16 cellular contexts compared by ENCODE assay signal in the genomic region with DNA sequence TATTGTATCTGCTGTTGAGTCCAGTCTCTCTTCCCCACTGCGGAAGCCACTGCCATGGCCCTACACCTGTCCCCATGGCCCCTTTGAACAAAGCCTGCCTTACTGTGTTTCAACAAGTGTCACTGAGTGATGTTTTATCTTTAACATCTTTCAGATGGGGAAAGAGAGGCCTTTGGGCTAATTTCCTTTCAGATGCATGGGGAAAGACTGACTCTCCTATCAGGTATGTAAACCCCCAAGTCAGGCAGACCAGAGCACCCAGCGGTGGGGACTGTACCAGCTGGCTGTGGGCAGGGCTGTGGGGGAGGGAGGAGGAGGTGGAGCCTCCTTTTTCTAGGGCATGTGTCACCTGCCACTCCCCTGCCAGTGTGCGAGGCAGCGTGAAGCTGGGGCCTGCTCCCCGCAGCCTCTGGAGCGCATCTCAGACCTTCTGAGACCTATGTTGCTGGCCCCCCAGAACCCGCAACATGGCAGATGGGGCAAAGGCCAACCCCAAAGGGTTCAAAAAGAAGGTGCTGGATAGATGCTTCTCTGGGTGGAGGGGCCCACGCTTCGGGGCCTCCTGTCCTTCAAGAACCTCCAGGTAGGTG. TPM values are rescaled to one million over a fixed set of nuclear protein-coding genes. Genes with fewer than 3 reads are reported as not detected.
DNase-seq lines count a peak whose midpoint lies in the region; ATAC-seq and TF ChIP-seq lines count a peak whose summit lies in the region.
"Had no signal": no experiment of that assay in that cellular context is flagged by ENCODE, and none has a peak within 500 bp of the region (broad histone marks: within the 10 kb centered on the region; RNA-seq: fewer than 3 reads in every experiment).

A gene with protein sequence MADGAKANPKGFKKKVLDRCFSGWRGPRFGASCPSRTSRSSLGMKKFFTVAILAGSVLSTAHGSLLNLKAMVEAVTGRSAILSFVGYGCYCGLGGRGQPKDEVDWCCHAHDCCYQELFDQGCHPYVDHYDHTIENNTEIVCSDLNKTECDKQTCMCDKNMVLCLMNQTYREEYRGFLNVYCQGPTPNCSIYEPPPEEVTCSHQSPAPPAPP (plus strand): TSS at position 363 of the 590 bp plus-strand sequence. CDS start 105 bp downstream, at position 468.

- no peak for TF ChIP-seq CTCF in C4-2B (conservative IDR thresholded peaks at IDR 0.05)
- TF ChIP-seq CTCF in PC-3 (conservative IDR thresholded peaks at IDR 0.05; ENCODE audit: low read depth, low read length), result no peak
- TF ChIP-seq CTCF in glutamatergic neuron (IDR thresholded peaks at IDR 0.05; ENCODE audit: partially characterized antibody, unreplicated experiment), result no peak

- no peaks in the 10 kb centered on the region for H3K36me3 ChIP-seq in PC-3 (ENCODE audit: low read depth, low read length)
- H3K36me3 ChIP-seq: Peyer's patch had no signal

- H2AFZ ChIP-seq in PC-3 (ENCODE audit: low read length), result no peak within 1 kb of the TSS

- no peak within 1 kb of the TSS for H3K4me3 ChIP-seq in PC-3 (ENCODE audit: low read length)
- H3K4me3 ChIP-seq: Peyer's patch had no signal

- CTCF ChIA-PET in PC-3 (lab: Charles Lee), result no interaction called here

- BruUV-seq in PC-3 (replicated peaks; lab: Mats Ljungman, UMichigan), result no TSS peak

- peak within 1 kb of the TSS; percentile 59 for H3K27ac ChIP-seq in C4-2B
- H3K27ac ChIP-seq in PC-3 (ENCODE audit: low read length), result no peak within 1 kb of the TSS
- H3K27ac ChIP-seq: KMS-11, Peyer's patch had no signal

- H3K27me3 Mint-ChIP-seq in glutamatergic neuron (ENCODE audit: unreplicated experiment), result peaks cover 6% of the 10 kb centered on the region

- DNase-seq in PC-3 (no peak), mucosa of gallbladder (ENCODE audit: low spot score) (peak; percentile 26), NCI-H1694 treated with DMSO at 0.1 percent for 48 hours (lab: John Stamatoyannopoulos, UW) (no peak), glutamatergic neuron (no peak)
- DNase-seq in stimulated activated effector memory CD8-positive, alpha-beta T cell treated with anti-CD3 and anti-CD28 coated beads, Interleukin-12 subunit alpha, Interleukin-12 subunit beta, amount 100 ng/mL, for 72 hours (ENCODE audit: low spot score in 2 of 2), result no peak
- DNase-seq: NCI-H1092 treated with DMSO at 0.1 percent for 48 hours, NCI-H187, NCI-H446 treated with DMSO at 0.1 percent for 48 hours, NCI-H82, Right ventricle myocardium superior had no signal

- no peaks in the 10 kb centered on the region for H3K9me2 ChIP-seq in PC-3 (replicated peaks; ENCODE audit: low read length)

- peak within 1 kb of the TSS; percentile 22; the same call in 1 of the 2 replicates for H3K4me2 ChIP-seq in PC-3 (ENCODE audit: low read length)
- H3K4me2 ChIP-seq: KMS-11 had no signal

- no peak within 1 kb of the TSS for H3K4me3 Mint-ChIP-seq in stimulated activated effector memory CD8-positive, alpha-beta T cell treated with anti-CD3 and anti-CD28 coated beads, Interleukin-12 subunit alpha, Interleukin-12 subunit beta, amount 100 ng/mL, for 72 hours
- no peak within 1 kb of the TSS for H3K4me3 Mint-ChIP-seq in glutamatergic neuron (ENCODE audit: unreplicated experiment)

- H3K9me3 Mint-ChIP-seq in stimulated activated effector memory CD8-positive, alpha-beta T cell treated with anti-CD3 and anti-CD28 coated beads, Interleukin-12 subunit alpha, Interleukin-12 subunit beta, amount 100 ng/mL, for 72 hours, result no peaks in the 10 kb centered on the region
- peaks cover 2% of the 10 kb centered on the region for H3K9me3 Mint-ChIP-seq in glutamatergic neuron (ENCODE audit: unreplicated experiment)

- intact Hi-C loops in PC-3 (cut with micrococcal nuclease), result no loop called here

- no peaks in the 10 kb centered on the region for H3F3A ChIP-seq in PC-3 (ENCODE audit: low read length, unreplicated experiment)

- H3K4me1 ChIP-seq in PC-3 (ENCODE audit: insufficient read depth, low read length), result peaks cover 41% of the 10 kb centered on the region
- H3K4me1 ChIP-seq: Peyer's patch had no signal

- H3K27me3 ChIP-seq in PC-3 (ENCODE audit: low read length), result no peaks in the 10 kb centered on the region
- H3K27me3 ChIP-seq: Peyer's patch had no signal

- no peak within 1 kb of the TSS for H3K9ac ChIP-seq in PC-3 (ENCODE audit: low read length)
- H3K9ac ChIP-seq: KMS-11 had no signal

- H3K9me3 ChIP-seq in PC-3 (ENCODE audit: low read length), result no peaks in the 10 kb centered on the region
- H3K9me3 ChIP-seq: Peyer's patch had no signal

- no peaks in the 10 kb centered on the region for H3K79me2 ChIP-seq in PC-3 (ENCODE audit: low read length)

- no peaks in the 10 kb centered on the region for H3K36me3 Mint-ChIP-seq in stimulated activated effector memory CD8-positive, alpha-beta T cell treated with anti-CD3 and anti-CD28 coated beads, Interleukin-12 subunit alpha, Interleukin-12 subunit beta, amount 100 ng/mL, for 72 hours
- H3K36me3 Mint-ChIP-seq in glutamatergic neuron (ENCODE audit: unreplicated experiment), result no peaks in the 10 kb centered on the region

- POLR2A ChIA-PET in PC-3 (lab: Charles Lee; ENCODE audit: unreplicated experiment), result no interaction called here

- H3K27ac Mint-ChIP-seq in stimulated activated effector memory CD8-positive, alpha-beta T cell treated with anti-CD3 and anti-CD28 coated beads, Interleukin-12 subunit alpha, Interleukin-12 subunit beta, amount 100 ng/mL, for 72 hours, result no peak within 1 kb of the TSS
- H3K27ac Mint-ChIP-seq in glutamatergic neuron (ENCODE audit: unreplicated experiment), result no peak within 1 kb of the TSS

- H3K4me1 Mint-ChIP-seq in stimulated activated effector memory CD8-positive, alpha-beta T cell treated with anti-CD3 and anti-CD28 coated beads, Interleukin-12 subunit alpha, Interleukin-12 subunit beta, amount 100 ng/mL, for 72 hours, result no peaks in the 10 kb centered on the region
- no peaks in the 10 kb centered on the region for H3K4me1 Mint-ChIP-seq in glutamatergic neuron (ENCODE audit: low read depth, unreplicated experiment)

- ATAC-seq in PC-3, result no peak
- peak; percentile 19 for ATAC-seq in stimulated activated effector memory CD8-positive, alpha-beta T cell treated with anti-CD3 and anti-CD28 coated beads, Interleukin-12 subunit alpha, Interleukin-12 subunit beta, amount 100 ng/mL, for 72 hours
- no peak for ATAC-seq in HG02973 (IDR thresholded peaks at IDR 0.05; ENCODE audit: unreplicated experiment)

- H4K20me1 ChIP-seq in PC-3 (ENCODE audit: low read length), result no peaks in the 10 kb centered on the region

RNA-seq across cellular contexts. Expression of the gene that starts here (rescaled TPM):
- 0.18 TPM in 1 of 2 replicates, not detected in the other for total RNA-seq in PC-3 (2014; rRNA removed)
- 0.92 TPM for total RNA-seq in mucosa of gallbladder
- not detected for total RNA-seq in glutamatergic neuron (ENCODE audit: unreplicated experiment)
- total RNA-seq: H4, MCF 10A, Right ventricle myocardium superior had no signal

Comparison
In these comparisons a context has a peak if more than half of its experiments do, and no peak if none do; other contexts are left out.
1. Peak in DNase-seq in mucosa of gallbladder; RNA of the gene not detected or under 1 TPM.